16 cellular contexts compared by ENCODE assay signal in the genomic region with DNA sequence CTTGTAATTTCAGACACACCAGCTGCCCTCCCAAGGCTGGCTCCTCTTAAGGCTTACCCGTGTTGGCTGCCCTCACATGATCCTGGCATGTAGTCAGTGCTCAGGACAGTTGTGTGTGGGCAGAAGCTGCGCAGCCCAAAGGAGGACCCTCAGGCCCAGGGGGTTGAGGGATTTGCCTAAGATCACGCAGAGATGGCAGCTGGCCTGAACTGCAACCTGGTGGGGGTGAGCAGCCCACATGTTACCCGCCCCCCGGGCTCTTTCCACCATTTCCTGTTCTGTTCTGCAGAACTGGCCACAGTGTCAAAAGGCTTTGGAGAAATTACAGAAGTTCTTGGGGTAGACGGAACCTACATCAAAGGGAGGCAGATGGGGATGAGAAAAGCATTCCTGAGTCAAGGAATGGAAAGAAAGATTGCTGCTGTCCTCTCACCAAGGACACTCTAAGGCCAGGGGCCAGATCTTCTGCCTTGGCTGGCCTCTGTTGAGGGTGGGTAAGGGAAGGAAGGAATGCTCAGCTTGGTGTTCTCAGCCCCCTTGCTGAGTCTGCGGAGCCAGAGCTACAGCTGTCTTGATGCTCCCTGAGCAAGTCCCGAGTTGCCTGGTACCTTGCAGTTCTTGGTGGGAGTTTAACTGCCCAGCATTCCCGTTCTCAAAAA. TPM values are rescaled to one million over a fixed set of nuclear protein-coding genes. Genes with fewer than 3 reads are reported as not detected.
A peak's percentile ranks its signal among the peaks of the same experiment; 100 is the strongest.
DNase-seq lines count a peak whose midpoint lies in the region; ATAC-seq and TF ChIP-seq lines count a peak whose summit lies in the region.
"Had no signal": no experiment of that assay in that cellular context is flagged by ENCODE, and none has a peak within 500 bp of the region (broad histone marks: within the 10 kb centered on the region; RNA-seq: fewer than 3 reads in every experiment).

No MANE protein-coding gene starts in this region.

- TF ChIP-seq POLR2A in sigmoid colon (IDR thresholded peaks at IDR 0.05): no peak

- DNase-seq in H7 (peak; percentile 62), SKM-1 (lab: John Stamatoyannopoulos, UW; ENCODE audit: unreplicated experiment) (peak; percentile 11), right cardiac atrium (peak in 2 of 3 donors; percentile 6 to 37), sigmoid colon (no peak), colonic mucosa (no peak), ACHN (no peak)
- no peak for DNase-seq in activated CD8-positive, alpha-beta memory T cell treated with anti-CD3 and anti-CD28 coated beads, Interleukin-2, amount 50 U/mL, for 4 hours
- DNase-seq: central memory CD4-positive, alpha-beta T cell; erythroblast; mammary epithelial cell; NCI-H2227 treated with DMSO at 0.1 percent for 48 hours had no signal

- no peak for ATAC-seq in right cardiac atrium
- ATAC-seq in GM21360 (IDR thresholded peaks at IDR 0.05; ENCODE audit: unreplicated experiment): no peak
- ATAC-seq: activated CD4-positive, CD25-positive, alpha-beta regulatory T cell treated with anti-CD3 and anti-CD28 coated beads, Interleukin-2, amount 50 U/mL, for 24 hours; activated naive CD4-positive, alpha-beta T cell treated with anti-CD3 and anti-CD28 coated beads, Interleukin-2, amount 50 U/mL, for 72 hours had no signal

- no peak overlapping the region for H3K9ac ChIP-seq in colonic mucosa (ENCODE audit: low read depth in 2 of 2, low read length in 2 of 2)

- H3K4me1 ChIP-seq in right cardiac atrium (ENCODE audit: control insufficient read depth, insufficient read depth, low read length) (peaks cover 27% of the 10 kb centered on the region), sigmoid colon (peaks cover 0 to 58% (median 43%) of the 10 kb centered on the region in 4 donors), colonic mucosa (no peaks in the 10 kb centered on the region)

- TF ChIP-seq EP300 in sigmoid colon (IDR thresholded peaks at IDR 0.05): no peak

- no peaks in the 10 kb centered on the region for H3K9me3 ChIP-seq in right cardiac atrium (ENCODE audit: control insufficient read depth, low read length)
- no peaks in the 10 kb centered on the region for H3K9me3 ChIP-seq in sigmoid colon
- H3K9me3 ChIP-seq in colonic mucosa: no peaks in the 10 kb centered on the region

- H3K27ac ChIP-seq in right cardiac atrium (ENCODE audit: low read length): peak overlapping the region; percentile 43
- peak overlapping the region in 3 of 4 donors; percentile 36 to 64 (median 49) for H3K27ac ChIP-seq in sigmoid colon
- no peak overlapping the region for H3K27ac ChIP-seq in colonic mucosa
- H3K27ac ChIP-seq: SK-N-MC had no signal

- 58% methylated on average over 9 of the region's 9 CpGs for WGBS in right cardiac atrium
- WGBS in sigmoid colon, 2 donors: 53 to 86% methylated on average over 9 of the region's 9 CpGs

- H3K27me3 ChIP-seq in H7 (ENCODE audit: control insufficient read depth, insufficient read depth, low read length) (no peaks in the 10 kb centered on the region), right cardiac atrium (ENCODE audit: control insufficient read depth, insufficient read depth) (no peaks in the 10 kb centered on the region), sigmoid colon (no peaks in the 10 kb centered on the region), colonic mucosa (no peaks in the 10 kb centered on the region)

- TF ChIP-seq CTCF in sigmoid colon (IDR thresholded peaks at IDR 0.05) (no peak), colonic mucosa (IDR thresholded peaks at IDR 0.05) (no peak)

- no peak overlapping the region for H3K4me3 ChIP-seq in H7 (ENCODE audit: insufficient read depth, low read depth, low read length)
- H3K4me3 ChIP-seq in right cardiac atrium (ENCODE audit: low read length): no peak overlapping the region
- no peak overlapping the region for H3K4me3 ChIP-seq in sigmoid colon
- no peak overlapping the region for H3K4me3 ChIP-seq in colonic mucosa
- H3K4me3 ChIP-seq: SK-N-MC had no signal

- intact Hi-C loops in right cardiac atrium (cut with DNase I): no loop called here
- intact Hi-C loops in sigmoid colon (cut with DNase I): no loop called here
- intact Hi-C loops in colonic mucosa (cut with DNase I): no loop called here

- in situ Hi-C loops in ACHN (cut with HindIII; ENCODE audit: low pct_ligation_motif_present, low pct_unique_long_range_greater_than_20kb, low sequenced_read_pairs): no loop called here

- no peaks in the 10 kb centered on the region; the same call in none of the 2 replicates for H3K36me3 ChIP-seq in H7 (replicated peaks; ENCODE audit: control insufficient read depth, insufficient read depth, low read length)
- no peaks in the 10 kb centered on the region for H3K36me3 ChIP-seq in sigmoid colon
- H3K36me3 ChIP-seq in colonic mucosa: no peaks in the 10 kb centered on the region

RNA-seq across cellular contexts. Expression of a gene that starts 53.0 kb away (rescaled TPM):
- 23.7 and 30.3 TPM in 2 replicates for total RNA-seq in H7 (2014; rRNA removed; shearing (Covaris generic))
- total RNA-seq in right cardiac atrium: 100 to 1,000 TPM in 3 of 4 donors, 10 to 100 TPM in 1; 83.3 to 138 (median 121) TPM
- 50.2 TPM for polyA plus RNA-seq in right cardiac atrium
- 10 to 100 TPM; 31.7 to 55.4 (median 47.6) TPM for total RNA-seq in sigmoid colon
- polyA plus RNA-seq in sigmoid colon: 10 to 100 TPM; 12.0 to 22.1 (median 15.3) TPM
- total RNA-seq in colonic mucosa: 10 to 100 TPM; 34.7 to 36.3 TPM
- polyA plus RNA-seq: CD14-positive monocyte had no signal

Comparison
In these comparisons a context has a peak if more than half of its experiments do, and no peak if none do; other contexts are left out.
1. DNase-seq: peak in H7 (single experiment), SKM-1 (single experiment) and right cardiac atrium (2 of 3); none in sigmoid colon (single experiment), colonic mucosa (single experiment), ACHN (single experiment) and activated CD8-positive, alpha-beta memory T cell treated with anti-CD3 and anti-CD28 coated beads, Interleukin-2, amount 50 U/mL, for 4 hours (single experiment).